In the genomic region with DNA sequence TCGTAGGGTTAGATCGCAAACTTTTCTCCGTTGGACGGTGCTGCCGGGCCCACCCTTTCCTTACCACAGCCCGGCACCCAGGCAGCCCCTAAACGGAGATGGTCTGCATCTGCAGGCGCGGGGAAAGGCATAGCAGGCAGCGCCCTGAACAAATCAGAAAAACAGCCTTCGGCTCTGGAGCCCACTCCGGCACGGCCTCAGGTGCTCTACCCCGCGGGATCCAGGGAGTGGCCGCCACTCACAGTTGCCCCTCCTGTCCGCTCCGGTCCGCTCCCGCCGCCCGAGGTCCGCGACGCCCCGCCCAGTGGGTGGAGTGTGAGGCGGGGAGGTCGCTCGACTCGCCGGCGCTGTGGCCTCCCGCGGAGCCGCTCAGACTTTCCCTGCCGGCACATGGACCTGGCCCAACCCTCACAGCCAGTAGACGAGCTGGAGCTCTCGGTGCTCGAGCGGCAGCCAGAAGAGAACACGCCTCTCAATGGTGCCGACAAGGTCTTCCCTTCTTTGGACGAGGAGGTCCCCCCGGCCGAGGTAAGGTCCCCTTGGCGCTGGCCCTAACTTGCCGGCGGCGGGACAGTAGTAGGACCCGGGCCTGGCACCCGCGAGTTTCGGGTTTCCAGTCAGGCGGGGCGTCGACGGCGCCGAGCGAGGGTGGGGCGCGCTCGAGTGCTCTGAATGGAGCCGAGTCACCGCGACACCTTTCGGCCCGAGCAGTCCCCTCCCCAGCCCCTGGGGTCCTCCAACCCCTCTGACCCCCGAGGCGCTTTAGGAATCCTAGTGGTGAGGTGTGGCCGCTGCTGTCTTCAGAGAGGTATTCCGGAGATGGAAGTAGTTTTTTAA, we compare ENCODE assay signal across 8 cellular contexts. TPM values are rescaled to one million over a fixed set of nuclear protein-coding genes. Genes with fewer than 3 reads are reported as not detected.
A peak's percentile ranks its signal among the peaks of the same experiment; 100 is the strongest.
DNase-seq lines count a peak whose midpoint lies in the region; ATAC-seq lines count a peak whose summit lies in the region.

TSS of gene C3orf52 (plus strand) at position 372 of the 837 bp plus-strand sequence. CDS start at position 391, 19 bp downstream.

- H2BK5ac ChIP-seq in mesendoderm (ENCODE audit: low read length), result peak within 1 kb of the TSS; percentile 77

- peaks cover 1% of the 10 kb centered on the region for H3K36me3 Mint-ChIP-seq in activated CD8-positive, alpha-beta memory T cell treated with anti-CD3 and anti-CD28 coated beads, Interleukin-2, amount 10 ng/mL, durations not matched to agents 7 days and 5 days

- H4K5ac ChIP-seq in mesendoderm (ENCODE audit: low read length), result no peak within 1 kb of the TSS

- H3K4ac ChIP-seq in mesendoderm (ENCODE audit: low read depth, low read length), result peak within 1 kb of the TSS; percentile 45

- H3K4me1 ChIP-seq in endocrine pancreas (ENCODE audit: control insufficient read depth, insufficient read depth, low read length), result no peaks in the 10 kb centered on the region
- peaks cover 15% of the 10 kb centered on the region for H3K4me1 ChIP-seq in mesendoderm (ENCODE audit: control insufficient read depth, low read depth, low read length)

- no CpG with 5 or more reads among the region's 72 CpGs for WGBS in mesendoderm (ENCODE audit: extremely low coverage, insufficient coverage, low lambda C conversion rate)

- H3K4me2 ChIP-seq in mesendoderm (ENCODE audit: low read length), result peak within 1 kb of the TSS; percentile 87

- H3K9me3 Mint-ChIP-seq in activated CD8-positive, alpha-beta memory T cell treated with anti-CD3 and anti-CD28 coated beads, Interleukin-2, amount 10 ng/mL, durations not matched to agents 7 days and 5 days (ENCODE audit: low read depth), result no peaks in the 10 kb centered on the region

- CTCF ChIA-PET in activated CD8-positive, alpha-beta memory T cell treated with anti-CD3 and anti-CD28 coated beads, Interleukin-2, amount 10 ng/mL, durations not matched to agents 7 days and 5 days (lab: Charles Lee), result no interaction called here

- peak within 1 kb of the TSS; percentile 62 for H3K18ac ChIP-seq in mesendoderm (ENCODE audit: low read length)

- H3K9me3 ChIP-seq in endocrine pancreas (ENCODE audit: control insufficient read depth, low read length), result no peaks in the 10 kb centered on the region

- no peak within 1 kb of the TSS for H2AK5ac ChIP-seq in mesendoderm (ENCODE audit: low read length)

- H3K56ac ChIP-seq in mesendoderm (ENCODE audit: low read length), result peak within 1 kb of the TSS; percentile 98

- H3K36me3 ChIP-seq in endocrine pancreas (ENCODE audit: control insufficient read depth, insufficient read depth, low read length) (no peaks in the 10 kb centered on the region), mesendoderm (ENCODE audit: control insufficient read depth, insufficient read depth, low read length) (no peaks in the 10 kb centered on the region)

- H3K27ac Mint-ChIP-seq in activated CD8-positive, alpha-beta memory T cell treated with anti-CD3 and anti-CD28 coated beads, Interleukin-2, amount 10 ng/mL, durations not matched to agents 7 days and 5 days, result peak within 1 kb of the TSS; percentile 59

- ATAC-seq in GM18873 (IDR thresholded peaks at IDR 0.05; ENCODE audit: low FRiP score, unreplicated experiment) (peak; percentile 76), HG03108 (IDR thresholded peaks at IDR 0.05; ENCODE audit: unreplicated experiment) (peak; percentile 71)
- peak; percentile 94 for ATAC-seq in activated CD8-positive, alpha-beta memory T cell treated with anti-CD3 and anti-CD28 coated beads, Interleukin-2, amount 10 ng/mL, durations not matched to agents 7 days and 5 days

- DNase-seq in ACHN, result peak; percentile 86
- peak; percentile 89 for DNase-seq in NCI-H748 (lab: John Stamatoyannopoulos, UW; ENCODE audit: unreplicated experiment)
- peak; percentile 72 for DNase-seq in activated CD8-positive, alpha-beta memory T cell treated with anti-CD3 and anti-CD28 coated beads, Interleukin-2, amount 10 ng/mL, durations not matched to agents 7 days and 5 days
- peak; percentile 96 for DNase-seq in mesendoderm
- DNase-seq in stimulated activated CD8-positive, alpha-beta memory T cell treated with anti-CD3 and anti-CD28 coated beads, Interleukin-12 subunit alpha, Interleukin-12 subunit beta, amount 100 ng/mL, for 4 hours (ENCODE audit: low read depth), result peak; percentile 42

- H3K9ac ChIP-seq in endocrine pancreas (ENCODE audit: control insufficient read depth, insufficient read depth, low read length) (peak within 1 kb of the TSS; percentile 81), mesendoderm (ENCODE audit: low read length) (peak within 1 kb of the TSS; percentile 85)

- H4K8ac ChIP-seq in mesendoderm (ENCODE audit: low read depth, low read length), result no peak within 1 kb of the TSS

- in situ Hi-C loops in ACHN (cut with HindIII; ENCODE audit: low pct_ligation_motif_present, low pct_unique_long_range_greater_than_20kb, low sequenced_read_pairs), result no loop called here

- H3K4me3 ChIP-seq in endocrine pancreas (ENCODE audit: control insufficient read depth, insufficient read depth, low read length) (peak within 1 kb of the TSS; percentile 60), mesendoderm (ENCODE audit: low read length) (peak within 1 kb of the TSS; percentile 81)

- H3K4me1 Mint-ChIP-seq in activated CD8-positive, alpha-beta memory T cell treated with anti-CD3 and anti-CD28 coated beads, Interleukin-2, amount 10 ng/mL, durations not matched to agents 7 days and 5 days, result peaks cover 34% of the 10 kb centered on the region

- no peak within 1 kb of the TSS for H2BK15ac ChIP-seq in mesendoderm (replicated peaks; ENCODE audit: low read depth)

- peaks cover 22% of the 10 kb centered on the region for H3K27me3 Mint-ChIP-seq in activated CD8-positive, alpha-beta memory T cell treated with anti-CD3 and anti-CD28 coated beads, Interleukin-2, amount 10 ng/mL, durations not matched to agents 7 days and 5 days

- H3K23ac ChIP-seq in mesendoderm (ENCODE audit: low read length), result peak within 1 kb of the TSS; percentile 48

- H3K79me1 ChIP-seq in mesendoderm (ENCODE audit: low read length), result peaks cover 6% of the 10 kb centered on the region

- H3K27me3 ChIP-seq in endocrine pancreas (ENCODE audit: control insufficient read depth, insufficient read depth, low read length), result no peaks in the 10 kb centered on the region
- H3K27me3 ChIP-seq in mesendoderm (ENCODE audit: insufficient read depth, low read length, poor library complexity), result no peaks in the 10 kb centered on the region

- H2BK120ac ChIP-seq in mesendoderm (ENCODE audit: low read depth, low read length), result no peak within 1 kb of the TSS

- H3K4me3 Mint-ChIP-seq in activated CD8-positive, alpha-beta memory T cell treated with anti-CD3 and anti-CD28 coated beads, Interleukin-2, amount 10 ng/mL, durations not matched to agents 7 days and 5 days, result peak within 1 kb of the TSS; percentile 74

- peak within 1 kb of the TSS; percentile 81 for H3K27ac ChIP-seq in mesendoderm (ENCODE audit: low read depth, low read length)

- H3K79me2 ChIP-seq in mesendoderm (ENCODE audit: control insufficient read depth, insufficient read depth, low read length), result peaks cover 7% of the 10 kb centered on the region

RNA-seq across cellular contexts. Expression of gene C3orf52, which starts in this region (rescaled TPM):
- 1 to 10 TPM; 2.4 to 2.6 TPM for total RNA-seq in activated CD8-positive, alpha-beta memory T cell treated with anti-CD3 and anti-CD28 coated beads, Interleukin-2, amount 10 ng/mL, durations not matched to agents 7 days and 5 days
- 6.2 TPM for polyA plus RNA-seq in mesendoderm (2013, experiment 1 of 2)
- 6.9 TPM for polyA plus RNA-seq in mesendoderm (2013, experiment 2 of 2)

Comparison
In these comparisons a context has a peak if more than half of its experiments do, and no peak if none do; other contexts are left out.
1. Peak in every context shown above with its lines: DNase-seq, ATAC-seq, H3K4me3 ChIP-seq and H3K27ac ChIP-seq.
2. DNase-seq: peak in every context shown above with its lines; median percentile 96 in mesendoderm; 89 in NCI-H748; 86 in ACHN; 72 in activated CD8-positive, alpha-beta memory T cell treated with anti-CD3 and anti-CD28 coated beads, Interleukin-2, amount 10 ng/mL, durations not matched to agents 7 days and 5 days; 42 in stimulated activated CD8-positive, alpha-beta memory T cell treated with anti-CD3 and anti-CD28 coated beads, Interleukin-12 subunit alpha, Interleukin-12 subunit beta, amount 100 ng/mL, for 4 hours.